Comparison of ENCODE assay signal across 9 cellular contexts in genomic region chr6:19805146-19805515, GRCh38. TPM values are rescaled to one million over a fixed set of nuclear protein-coding genes. Genes with fewer than 3 reads are reported as not detected.
DNase-seq lines count a peak whose midpoint lies in the region; ATAC-seq, FAIRE-seq and TF ChIP-seq lines count a peak whose summit lies in the region.
"Had no signal": no experiment of that assay in that cellular context is flagged by ENCODE, and none has a peak within 500 bp of the region (broad histone marks: within the 10 kb centered on the region; RNA-seq: fewer than 3 reads in every experiment).

No MANE protein-coding gene starts in this region.

- peaks cover 40% of the 10 kb centered on the region for H3K4me1 Mint-ChIP-seq in brain

- H3K36me3 Mint-ChIP-seq in brain = no peaks in the 10 kb centered on the region

- no peak overlapping the region for H2BK15ac ChIP-seq in mesenchymal stem cell (ENCODE audit: low read depth, poor library complexity, severe bottlenecking)

- no peak for FAIRE-seq in D721Med (lab: Jason Lieb, UNC)
- FAIRE-seq: GM12892 had no signal

- peak overlapping the region; percentile 89 to 98 for H3K27ac ChIP-seq in right atrium auricular region
- H3K27ac ChIP-seq in mesenchymal stem cell (ENCODE audit: low read length, poor library complexity, severe bottlenecking) = no peak overlapping the region

- H3K4me1 ChIP-seq in right atrium auricular region = no peaks in the 10 kb centered on the region
- peaks cover 7% of the 10 kb centered on the region for H3K4me1 ChIP-seq in mesenchymal stem cell (ENCODE audit: control insufficient read depth, insufficient read depth, low read depth, low read length)

- peak overlapping the region; percentile 66 to 98 for H2BK12ac ChIP-seq in mesenchymal stem cell (ENCODE audit: low read length in 2 of 2)

- no peak for TF ChIP-seq CTCF in right atrium auricular region (IDR thresholded peaks at IDR 0.05)
- no peak for TF ChIP-seq CTCF in brain (conservative IDR thresholded peaks at IDR 0.05)
- TF ChIP-seq CTCF in D721Med (IDR thresholded peaks at IDR 0.05; ENCODE audit: insufficient read depth, missing control alignments) = no peak

- peak overlapping the region; percentile 94 for H4K8ac ChIP-seq in mesenchymal stem cell (ENCODE audit: low read length)

- WGBS in mesenchymal stem cell = 44% methylated on average over 4 of the region's 5 CpGs

- peak overlapping the region; percentile 92 for H2BK120ac ChIP-seq in mesenchymal stem cell (ENCODE audit: low read depth, low read length)

- H3K4me3 ChIP-seq in right atrium auricular region (peak overlapping the region; percentile 45 to 59), mesenchymal stem cell (ENCODE audit: insufficient read depth in 1 of 2, low read depth in 1 of 2, low read length in 2 of 2) (peak overlapping the region; percentile 65 to 90)

- intact Hi-C loops in left cardiac atrium (cut with DNase I) = no loop called here

- H4K91ac ChIP-seq in mesenchymal stem cell (ENCODE audit: low read length) = peak overlapping the region; percentile 89

- no peak overlapping the region for H3K23ac ChIP-seq in mesenchymal stem cell (ENCODE audit: low read length in 2 of 2)

- H3K14ac ChIP-seq in mesenchymal stem cell (ENCODE audit: low read length in 2 of 2) = peak overlapping the region in 1 of 2 experiments; percentile 95

- no peaks in the 10 kb centered on the region for H3K79me1 ChIP-seq in mesenchymal stem cell (replicated peaks; ENCODE audit: low read length, poor library complexity, severe bottlenecking)

- DNase-seq in right atrium auricular region (ENCODE audit: low spot score) = no peak
- DNase-seq in left cardiac atrium = no peak
- peak; percentile 70 for DNase-seq in mesenchymal stem cell
- DNase-seq in HuH-7.5 (ENCODE audit: low spot score) = no peak
- no peak for DNase-seq in glomerular visceral epithelial cell (ENCODE audit: extremely low spot score)
- no peak for DNase-seq in D721Med (ENCODE audit: insufficient read length, low spot score)
- no peak for DNase-seq in globus pallidus (ENCODE audit: low spot score)

- H3K4me3 Mint-ChIP-seq in brain = peak overlapping the region; percentile 82 to 96 (median 86)

- peak overlapping the region; percentile 95 for H3K9ac ChIP-seq in mesenchymal stem cell (ENCODE audit: low read length)

- H3K27me3 Mint-ChIP-seq in brain = peaks cover 4% of the 10 kb centered on the region

- H3K27ac Mint-ChIP-seq in brain = peak overlapping the region; percentile 87 to 98 (median 92)

- H3K4me2 ChIP-seq in mesenchymal stem cell (ENCODE audit: low read length, poor library complexity, severe bottlenecking) = peak overlapping the region; percentile 93

- H3K9me3 ChIP-seq in right atrium auricular region (no peaks in the 10 kb centered on the region), mesenchymal stem cell (ENCODE audit: control insufficient read depth, low read length) (no peaks in the 10 kb centered on the region)

- no peak overlapping the region for H2AK5ac ChIP-seq in mesenchymal stem cell (ENCODE audit: low read length, severe bottlenecking)

- peak overlapping the region; percentile 44 for H2BK5ac ChIP-seq in mesenchymal stem cell (ENCODE audit: low read depth, low read length, poor library complexity, severe bottlenecking)

- H3K27me3 ChIP-seq in right atrium auricular region (no peaks in the 10 kb centered on the region), mesenchymal stem cell (ENCODE audit: control insufficient read depth in 1 of 2, insufficient read depth in 1 of 2, low read length in 2 of 2) (no peaks in the 10 kb centered on the region)

- peak overlapping the region in 1 of 2 experiments; percentile 84 for H3K4ac ChIP-seq in mesenchymal stem cell (ENCODE audit: low read depth in 1 of 2, low read length in 2 of 2)

- H2AFZ ChIP-seq in mesenchymal stem cell (ENCODE audit: low read depth, low read length) = peak overlapping the region; percentile 71

- H3K36me3 ChIP-seq in right atrium auricular region (no peaks in the 10 kb centered on the region), mesenchymal stem cell (ENCODE audit: control insufficient read depth in 1 of 2, insufficient read depth in 2 of 2, low read depth in 1 of 2, low read length in 2 of 2) (no peaks in the 10 kb centered on the region)

- no peak for ATAC-seq in left cardiac atrium

- peak overlapping the region; percentile 97 to 98 for H3K18ac ChIP-seq in mesenchymal stem cell (ENCODE audit: low read depth in 1 of 2, low read length in 2 of 2)

- peaks cover 0 to 9% (median 5%) of the 10 kb centered on the region in 5 experiments for H3K9me3 Mint-ChIP-seq in brain

RNA-seq across cellular contexts. Expression of gene ID4, which starts 32.0 kb away (rescaled TPM):
- total RNA-seq in right atrium auricular region (10 to 100 TPM; 19.0 to 83.2 TPM), left cardiac atrium (10 to 100 TPM in 1 of 2 donors, 1 to 10 TPM in 1; 9.0 to 44.0 TPM)
- 99.6 TPM for polyA plus RNA-seq in brain (ENCODE audit: insufficient read depth, low read depth, low replicate concordance)
- polyA plus RNA-seq in mesenchymal stem cell (2013, experiment 1 of 2) = 0.76 TPM
- 0.68 TPM for polyA plus RNA-seq in mesenchymal stem cell (2013, experiment 2 of 2)
